ENCODE assay signal across 8 cellular contexts in the genomic region with DNA sequence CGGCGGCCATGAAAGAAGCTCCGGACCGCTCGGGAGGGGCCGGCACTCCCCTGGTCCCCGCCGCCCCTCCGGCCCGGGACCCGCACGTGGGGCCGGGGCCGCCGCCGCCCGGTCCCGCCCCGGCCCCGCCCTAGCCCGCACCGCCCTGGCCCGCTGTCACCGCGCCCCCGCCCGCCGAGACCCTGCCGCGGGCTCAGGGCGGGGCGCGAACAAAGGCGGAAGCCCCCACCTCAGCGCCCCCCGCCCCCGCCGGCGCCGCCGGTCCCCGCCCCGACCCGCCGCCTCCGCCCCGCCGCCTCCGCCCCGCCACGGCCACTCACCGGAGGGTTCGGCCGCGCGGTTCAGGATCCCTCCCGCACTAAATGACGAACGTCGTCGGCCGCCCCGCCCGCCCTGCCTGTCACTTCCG. TPM values are rescaled to one million over a fixed set of nuclear protein-coding genes. Genes with fewer than 3 reads are reported as not detected.
DNase-seq lines count a peak whose midpoint lies in the region; FAIRE-seq and TF ChIP-seq lines count a peak whose summit lies in the region.

A gene (minus strand): TSS at position 360 of the 409 bp plus-strand sequence. CDS start 1,407 bp downstream, outside the sequence.

- H3K4me3 ChIP-seq in GM06990 (replicated peaks; ENCODE audit: low read depth, low read length) (peak within 1 kb of the TSS; percentile 90), HFF-Myc (replicated peaks; ENCODE audit: low read depth, low read length) (peak within 1 kb of the TSS; percentile 84), SJCRH30 (peak within 1 kb of the TSS; percentile 83), esophagus squamous epithelium (peak within 1 kb of the TSS; percentile 71 to 89 (median 78))

- intact Hi-C loops in esophagus squamous epithelium (cut with DNase I) = no loop called here

- peaks cover 27% of the 10 kb centered on the region for H3K4me1 Mint-ChIP-seq in neural crest cell

- H3K36me3 Mint-ChIP-seq in neural crest cell (ENCODE audit: low read depth) = peaks cover 3% of the 10 kb centered on the region

- peaks cover 7% of the 10 kb centered on the region for H3K4me1 ChIP-seq in SJCRH30
- peaks cover 30 to 74% (median 46%) of the 10 kb centered on the region in 3 donors for H3K4me1 ChIP-seq in esophagus squamous epithelium

- no CpG with 5 or more reads among the region's 65 CpGs for WGBS in esophagus squamous epithelium, 2 donors

- no peak for TF ChIP-seq CTCF in GM06990 (IDR thresholded peaks at IDR 0.05; ENCODE audit: insufficient read depth, low read length, poor library complexity, severe bottlenecking)
- TF ChIP-seq CTCF in HFF-Myc (IDR thresholded peaks at IDR 0.05; ENCODE audit: low read depth, low read length, missing control alignments) = no peak
- TF ChIP-seq CTCF in esophagus squamous epithelium (IDR thresholded peaks at IDR 0.05) = no peak
- TF ChIP-seq CTCF in neural crest cell (conservative IDR thresholded peaks at IDR 0.05) = no peak

- peak within 1 kb of the TSS; percentile 94 for H3K4me3 Mint-ChIP-seq in neural crest cell

- H3K9me3 Mint-ChIP-seq in neural crest cell = no peaks in the 10 kb centered on the region

- peak within 1 kb of the TSS; percentile 96 for H3K27ac Mint-ChIP-seq in neural crest cell (ENCODE audit: unreplicated experiment)

- no peak for TF ChIP-seq POLR2A in esophagus squamous epithelium (IDR thresholded peaks at IDR 0.05)

- no peak for DNase-seq in GM06990 (ENCODE audit: extremely low read depth, insufficient read length)
- no peak for DNase-seq in HFF-Myc (ENCODE audit: extremely low read depth, low read depth)
- no peak for DNase-seq in SJCRH30
- peak; percentile 82 for DNase-seq in esophagus squamous epithelium (lab: John Stamatoyannopoulos, UW)
- DNase-seq in neural crest cell (ENCODE audit: low read depth, low spot score) = no peak
- no peak for DNase-seq in NCI-H526 treated with DMSO at 0.1 percent for 48 hours (lab: John Stamatoyannopoulos, UW)
- no peak for DNase-seq in OCI-M2 (lab: John Stamatoyannopoulos, UW; ENCODE audit: unreplicated experiment)
- DNase-seq in GM19239 (ENCODE audit: insufficient read length, low spot score) = no peak

- peaks cover 17% of the 10 kb centered on the region for H3K27me3 Mint-ChIP-seq in neural crest cell (ENCODE audit: low read depth)

- H3K36me3 ChIP-seq in GM06990 (ENCODE audit: control insufficient read depth, insufficient read depth, low read length) = peaks cover 22% of the 10 kb centered on the region
- H3K36me3 ChIP-seq in SJCRH30 = peaks cover 22% of the 10 kb centered on the region
- H3K36me3 ChIP-seq in esophagus squamous epithelium = peaks cover 11 to 33% (median 22%) of the 10 kb centered on the region in 3 donors

- no peak for FAIRE-seq in GM19239 (lab: Jason Lieb, UNC)

- H3K27me3 ChIP-seq in GM06990 (replicated peaks; ENCODE audit: control insufficient read depth, insufficient read depth, low read length) (no peaks in the 10 kb centered on the region), SJCRH30 (no peaks in the 10 kb centered on the region), esophagus squamous epithelium (no peaks in the 10 kb centered on the region)

- peak within 1 kb of the TSS; percentile 91 for H3K27ac ChIP-seq in SJCRH30
- peak within 1 kb of the TSS; percentile 95 to 100 (median 98) for H3K27ac ChIP-seq in esophagus squamous epithelium

- H3K9me3 ChIP-seq in SJCRH30 (replicated peaks) = no peaks in the 10 kb centered on the region
- no peaks in the 10 kb centered on the region for H3K9me3 ChIP-seq in esophagus squamous epithelium

RNA-seq across cellular contexts. Expression of the gene that starts here (rescaled TPM):
- total RNA-seq in SJCRH30 (2014; rRNA removed; shearing (Covaris generic)) = 201 and 216 TPM in 2 replicates
- total RNA-seq in esophagus squamous epithelium (100 to 1,000 TPM; 166 to 239 (median 176) TPM), neural crest cell (405 and 429 TPM in 2 replicates)
